ENCODE assay signal across 1 cellular context in genomic region chr1:205121660-205122488, GRCh38.
TF ChIP-seq lines count a peak whose summit lies in the region.

Gene RBBP5, minus strand, starts transcription at chr1:205121978. Its CDS starts 105 bp downstream, at chr1:205121873.

TF ChIP-seq in HepG2, 621 proteins besides CTCF, POLR2A, EP300 and RAD21 (continued from another document and continues in another):
- TF ChIP-seq, protein P1, sequence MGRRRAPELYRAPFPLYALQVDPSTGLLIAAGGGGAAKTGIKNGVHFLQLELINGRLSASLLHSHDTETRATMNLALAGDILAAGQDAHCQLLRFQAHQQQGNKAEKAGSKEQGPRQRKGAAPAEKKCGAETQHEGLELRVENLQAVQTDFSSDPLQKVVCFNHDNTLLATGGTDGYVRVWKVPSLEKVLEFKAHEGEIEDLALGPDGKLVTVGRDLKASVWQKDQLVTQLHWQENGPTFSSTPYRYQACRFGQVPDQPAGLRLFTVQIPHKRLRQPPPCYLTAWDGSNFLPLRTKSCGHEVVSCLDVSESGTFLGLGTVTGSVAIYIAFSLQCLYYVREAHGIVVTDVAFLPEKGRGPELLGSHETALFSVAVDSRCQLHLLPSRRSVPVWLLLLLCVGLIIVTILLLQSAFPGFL (CRISPR knock-in tag; IDR thresholded peaks at IDR 0.05) = no peak
- no peak for TF ChIP-seq EEA1 (CRISPR knock-in tag; IDR thresholded peaks at IDR 0.05; ENCODE audit: borderline replicate concordance)
- 0 out of 2 replicates have a peak, but pooled peaks have one; percentile 50 for TF ChIP-seq TOPORS (CRISPR knock-in tag; IDR thresholded peaks at IDR 0.05)
- TF ChIP-seq, protein P2, sequence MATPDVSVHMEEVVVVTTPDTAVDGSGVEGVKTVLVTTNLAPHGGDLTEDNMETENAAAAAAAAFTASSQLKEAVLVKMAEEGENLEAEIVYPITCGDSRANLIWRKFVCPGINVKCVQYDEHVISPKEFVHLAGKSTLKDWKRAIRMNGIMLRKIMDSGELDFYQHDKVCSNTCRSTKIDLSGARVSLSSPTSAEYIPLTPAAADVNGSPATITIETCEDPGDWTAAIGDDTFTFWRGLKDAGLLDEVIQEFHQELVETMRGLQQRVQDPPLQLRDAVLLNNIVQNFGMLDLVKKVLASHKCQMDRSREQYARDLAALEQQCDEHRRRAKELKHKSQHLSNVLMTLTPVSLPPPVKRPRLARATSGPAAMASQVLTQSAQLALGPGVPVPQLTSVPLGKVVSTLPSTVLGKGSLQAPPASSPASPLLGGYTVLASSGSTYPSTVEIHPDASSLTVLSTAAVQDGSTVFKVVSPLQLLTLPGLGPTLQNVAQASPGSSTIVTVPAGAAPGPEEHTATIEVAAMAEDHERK (CRISPR knock-in tag; IDR thresholded peaks at IDR 0.05; ENCODE audit: low read depth) = peak; percentile 56
- TF ChIP-seq PCBP2 (optimal IDR thresholded peaks at IDR 0.05; ENCODE audit: low read depth, low read length, poor library complexity, severe bottlenecking) = no peak
- TF ChIP-seq MLXIP (CRISPR knock-in tag; IDR thresholded peaks at IDR 0.05; ENCODE audit: borderline replicate concordance) = no peak
- peak; percentile 54; the same call in 1 of the 2 replicates for TF ChIP-seq ZNF441 (CRISPR knock-in tag; IDR thresholded peaks at IDR 0.05; ENCODE audit: borderline replicate concordance)
- TF ChIP-seq HDAC2 (CRISPR knock-in tag; IDR thresholded peaks at IDR 0.05) = peak; percentile 90
- TF ChIP-seq NFKB2 (CRISPR knock-in tag; IDR thresholded peaks at IDR 0.05; ENCODE audit: borderline replicate concordance) = peak; percentile 77; the same call in 1 of the 2 replicates
- TF ChIP-seq ZNF326 (CRISPR knock-in tag; IDR thresholded peaks at IDR 0.05; ENCODE audit: borderline replicate concordance) = no peak
- no peak for TF ChIP-seq NKX3-1 (CRISPR knock-in tag; IDR thresholded peaks at IDR 0.05)
- peak; percentile 46; the same call in 1 of the 2 replicates for TF ChIP-seq ZNF891 (CRISPR knock-in tag; IDR thresholded peaks at IDR 0.05)
- TF ChIP-seq RAD51 (IDR thresholded peaks at IDR 0.05; ENCODE audit: borderline replicate concordance) = no peak
- TF ChIP-seq IKZF4 (CRISPR knock-in tag; IDR thresholded peaks at IDR 0.05; ENCODE audit: borderline replicate concordance, low read depth, not compliant biosample characterization) = no peak
- peak; percentile 91; the same call in 1 of the 2 replicates for TF ChIP-seq ZFP82 (CRISPR knock-in tag; IDR thresholded peaks at IDR 0.05; ENCODE audit: borderline replicate concordance)
- TF ChIP-seq ZBTB40 (IDR thresholded peaks at IDR 0.05) = peak; percentile 76
- peak; percentile 89 for TF ChIP-seq ZBTB40 (CRISPR knock-in tag; IDR thresholded peaks at IDR 0.05)
- TF ChIP-seq ATF1 (CRISPR knock-in tag; IDR thresholded peaks at IDR 0.05) = peak; percentile 80
- peak; percentile 33; the same call in 1 of the 2 replicates for TF ChIP-seq MXD3 (CRISPR knock-in tag; IDR thresholded peaks at IDR 0.05)
- TF ChIP-seq GATAD1 (CRISPR knock-in tag; IDR thresholded peaks at IDR 0.05) = peak; percentile 99
- no peak for TF ChIP-seq NPAS2 (CRISPR knock-in tag; IDR thresholded peaks at IDR 0.05; ENCODE audit: borderline replicate concordance)
- TF ChIP-seq ZFP41 (CRISPR knock-in tag; IDR thresholded peaks at IDR 0.05; ENCODE audit: borderline replicate concordance) = no peak
- TF ChIP-seq NCOR1 (IDR thresholded peaks at IDR 0.05; ENCODE audit: borderline replicate concordance, low read length) = peak; percentile 72; the same call in 1 of the 2 replicates
- no peak; the same call in 1 of the 2 replicates for TF ChIP-seq ZNF547 (CRISPR knock-in tag; IDR thresholded peaks at IDR 0.05)
- peak; percentile 91 for TF ChIP-seq IKZF5 (CRISPR knock-in tag; IDR thresholded peaks at IDR 0.05)
- peak; percentile 89 for TF ChIP-seq BORCS8-MEF2B (CRISPR knock-in tag; IDR thresholded peaks at IDR 0.05)
- no peak for TF ChIP-seq KAT2B (IDR thresholded peaks at IDR 0.05; ENCODE audit: borderline replicate concordance, low read depth, low read length)
- TF ChIP-seq MBD4 (IDR thresholded peaks at IDR 0.05; ENCODE audit: borderline replicate concordance, low read length) = no peak; the same call in 1 of the 2 replicates
- no peak for TF ChIP-seq NBN (conservative IDR thresholded peaks at IDR 0.05)
- 0 out of 2 replicates have a peak, but pooled peaks have one; percentile 29 for TF ChIP-seq WIZ (CRISPR knock-in tag; IDR thresholded peaks at IDR 0.05)
- peak; percentile 64; the same call in 1 of the 2 replicates for TF ChIP-seq ZSCAN31 (CRISPR knock-in tag; IDR thresholded peaks at IDR 0.05; ENCODE audit: low read depth)
- TF ChIP-seq ZNF83 (CRISPR knock-in tag; IDR thresholded peaks at IDR 0.05; ENCODE audit: borderline replicate concordance) = 0 out of 2 replicates have a peak, but pooled peaks have one; percentile 42
- no peak for TF ChIP-seq NR3C1 (CRISPR knock-in tag; IDR thresholded peaks at IDR 0.05)
- TF ChIP-seq, protein P3, sequence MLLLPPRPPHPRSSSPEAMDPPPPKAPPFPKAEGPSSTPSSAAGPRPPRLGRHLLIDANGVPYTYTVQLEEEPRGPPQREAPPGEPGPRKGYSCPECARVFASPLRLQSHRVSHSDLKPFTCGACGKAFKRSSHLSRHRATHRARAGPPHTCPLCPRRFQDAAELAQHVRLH (CRISPR knock-in tag; IDR thresholded peaks at IDR 0.05; ENCODE audit: borderline replicate concordance, low read depth) = peak; percentile 80
- TF ChIP-seq TEAD3 (CRISPR knock-in tag; optimal IDR thresholded peaks at IDR 0.05; ENCODE audit: borderline replicate concordance) = peak; percentile 91
- no peak for TF ChIP-seq SATB2 (CRISPR knock-in tag; IDR thresholded peaks at IDR 0.05)
- no peak for TF ChIP-seq ADNP (CRISPR knock-in tag; IDR thresholded peaks at IDR 0.05)
- TF ChIP-seq RFX3 (CRISPR knock-in tag; IDR thresholded peaks at IDR 0.05) = no peak
- TF ChIP-seq RORA (CRISPR knock-in tag; IDR thresholded peaks at IDR 0.05) = no peak
- TF ChIP-seq HOXA9 (CRISPR knock-in tag; IDR thresholded peaks at IDR 0.05; ENCODE audit: borderline replicate concordance) = no peak
- peak; percentile 67 for TF ChIP-seq SIX4 (CRISPR knock-in tag; IDR thresholded peaks at IDR 0.05)
- TF ChIP-seq ZNF7 (CRISPR knock-in tag; IDR thresholded peaks at IDR 0.05) = no peak
- TF ChIP-seq, protein P4, sequence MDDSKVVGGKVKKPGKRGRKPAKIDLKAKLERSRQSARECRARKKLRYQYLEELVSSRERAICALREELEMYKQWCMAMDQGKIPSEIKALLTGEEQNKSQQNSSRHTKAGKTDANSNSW (CRISPR knock-in tag; IDR thresholded peaks at IDR 0.05; ENCODE audit: borderline replicate concordance) = 0 out of 2 replicates have a peak, but pooled peaks have one; percentile 23
- TF ChIP-seq NFE2L1 (CRISPR knock-in tag; IDR thresholded peaks at IDR 0.05; ENCODE audit: borderline replicate concordance) = no peak
- TF ChIP-seq SKI (IDR thresholded peaks at IDR 0.05; ENCODE audit: partially characterized antibody) = peak; percentile 45
- TF ChIP-seq, protein P5, sequence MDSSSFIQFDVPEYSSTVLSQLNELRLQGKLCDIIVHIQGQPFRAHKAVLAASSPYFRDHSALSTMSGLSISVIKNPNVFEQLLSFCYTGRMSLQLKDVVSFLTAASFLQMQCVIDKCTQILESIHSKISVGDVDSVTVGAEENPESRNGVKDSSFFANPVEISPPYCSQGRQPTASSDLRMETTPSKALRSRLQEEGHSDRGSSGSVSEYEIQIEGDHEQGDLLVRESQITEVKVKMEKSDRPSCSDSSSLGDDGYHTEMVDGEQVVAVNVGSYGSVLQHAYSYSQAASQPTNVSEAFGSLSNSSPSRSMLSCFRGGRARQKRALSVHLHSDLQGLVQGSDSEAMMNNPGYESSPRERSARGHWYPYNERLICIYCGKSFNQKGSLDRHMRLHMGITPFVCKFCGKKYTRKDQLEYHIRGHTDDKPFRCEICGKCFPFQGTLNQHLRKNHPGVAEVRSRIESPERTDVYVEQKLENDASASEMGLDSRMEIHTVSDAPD (CRISPR knock-in tag; IDR thresholded peaks at IDR 0.05) = no peak; the same call in 1 of the 2 replicates
- peak; percentile 66; the same call in 1 of the 2 replicates for TF ChIP-seq TMF1 (CRISPR knock-in tag; IDR thresholded peaks at IDR 0.05; ENCODE audit: low read depth)
- peak in 1 of 2 experiments; percentile 94; a peak in 1 of 4 replicates for TF ChIP-seq KLF16 (CRISPR knock-in tag; IDR thresholded peaks at IDR 0.05)
- TF ChIP-seq CBFB (CRISPR knock-in tag; IDR thresholded peaks at IDR 0.05) = peak; percentile 93
- TF ChIP-seq ZNF235 (CRISPR knock-in tag; IDR thresholded peaks at IDR 0.05; ENCODE audit: borderline replicate concordance) = no peak; the same call in 1 of the 2 replicates
